In the genomic region with DNA sequence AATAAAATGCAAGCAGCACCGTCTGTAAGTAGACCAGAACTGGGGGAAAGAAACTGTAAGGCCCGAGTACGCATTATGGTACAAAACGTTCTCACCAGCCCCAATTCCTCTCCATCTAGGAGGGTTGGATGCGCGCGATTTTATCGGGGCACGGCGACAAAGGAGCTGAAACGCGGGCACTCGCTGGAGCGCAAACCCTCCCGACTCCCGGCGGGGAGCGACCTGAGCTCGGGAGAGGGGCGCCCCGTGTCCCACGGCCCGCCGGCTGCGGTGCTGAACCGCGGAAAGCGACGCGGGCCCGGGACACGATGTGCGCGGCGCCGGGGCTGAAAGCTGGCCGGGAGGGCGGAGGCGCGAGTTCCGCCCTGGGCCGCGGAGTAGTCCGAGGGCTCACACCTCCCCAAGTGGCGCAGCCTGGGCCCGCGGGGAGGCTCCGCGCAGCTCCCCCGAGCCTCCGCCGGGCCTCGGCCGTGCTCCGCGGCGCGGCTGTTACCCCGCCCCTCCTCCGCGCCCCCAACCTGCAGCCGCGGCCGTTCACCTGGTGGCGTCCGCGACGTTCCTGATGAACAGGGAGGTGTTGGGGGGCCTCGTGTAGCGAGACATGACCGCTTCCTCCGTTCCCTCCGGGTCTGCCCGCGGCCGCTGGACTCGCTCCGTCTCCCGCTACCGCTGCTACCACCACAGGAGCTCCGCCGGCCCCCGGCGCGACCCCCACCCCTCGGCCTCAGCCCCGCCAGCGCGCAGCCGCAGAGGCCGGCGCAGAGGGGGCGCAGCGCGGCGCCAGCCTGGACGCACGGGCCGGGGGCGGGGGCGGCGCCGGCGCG, we compare ENCODE assay signal across 1 cellular context.
TF ChIP-seq lines count a peak whose summit lies in the region.

A gene (minus strand): TSS at position 787 of the 824 bp plus-strand sequence. CDS start 184 bp downstream, at position 603.

TF ChIP-seq in WTC11, 78 proteins besides CTCF, POLR2A, EP300 and RAD21 (continued from another document):
- TF ChIP-seq, protein P1, sequence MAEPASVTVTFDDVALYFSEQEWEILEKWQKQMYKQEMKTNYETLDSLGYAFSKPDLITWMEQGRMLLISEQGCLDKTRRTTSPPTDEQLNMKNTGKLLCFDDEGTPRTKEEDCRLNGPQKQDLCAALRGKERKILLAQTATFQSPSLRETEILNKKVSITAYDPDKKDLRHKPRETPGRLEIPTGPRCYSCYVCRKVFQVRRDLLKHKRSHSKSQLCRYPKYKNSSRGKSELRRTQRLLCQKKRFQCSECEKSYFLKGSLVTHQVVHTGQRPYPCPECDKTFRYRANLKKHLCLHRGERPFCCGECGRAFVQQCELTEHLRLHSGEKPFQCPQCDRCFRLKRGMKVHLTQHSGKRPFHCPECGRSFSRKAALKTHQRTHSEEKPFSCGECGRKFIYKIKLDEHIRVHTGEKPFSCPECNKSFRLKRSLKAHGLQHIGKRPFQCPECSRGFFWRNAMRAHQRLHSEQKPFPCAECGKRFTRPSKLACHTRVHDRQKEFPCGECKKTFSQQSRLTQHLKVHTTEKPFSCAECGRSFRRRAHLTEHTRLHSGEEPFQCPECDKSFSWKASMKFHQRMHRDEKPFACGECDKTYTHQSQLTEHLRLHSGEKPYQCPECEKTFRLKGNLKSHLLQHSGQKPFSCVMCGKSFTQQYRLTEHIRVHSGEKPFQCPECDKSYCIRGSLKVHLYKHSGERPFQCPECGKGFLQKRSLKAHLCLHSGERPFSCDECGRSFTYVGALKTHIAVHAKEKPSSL (CRISPR knock-in tag; conservative IDR thresholded peaks at IDR 0.05), result no peak
- no peak for TF ChIP-seq NR3C1 (CRISPR knock-in tag; conservative IDR thresholded peaks at IDR 0.05; ENCODE audit: low read depth)
- TF ChIP-seq, protein P2, sequence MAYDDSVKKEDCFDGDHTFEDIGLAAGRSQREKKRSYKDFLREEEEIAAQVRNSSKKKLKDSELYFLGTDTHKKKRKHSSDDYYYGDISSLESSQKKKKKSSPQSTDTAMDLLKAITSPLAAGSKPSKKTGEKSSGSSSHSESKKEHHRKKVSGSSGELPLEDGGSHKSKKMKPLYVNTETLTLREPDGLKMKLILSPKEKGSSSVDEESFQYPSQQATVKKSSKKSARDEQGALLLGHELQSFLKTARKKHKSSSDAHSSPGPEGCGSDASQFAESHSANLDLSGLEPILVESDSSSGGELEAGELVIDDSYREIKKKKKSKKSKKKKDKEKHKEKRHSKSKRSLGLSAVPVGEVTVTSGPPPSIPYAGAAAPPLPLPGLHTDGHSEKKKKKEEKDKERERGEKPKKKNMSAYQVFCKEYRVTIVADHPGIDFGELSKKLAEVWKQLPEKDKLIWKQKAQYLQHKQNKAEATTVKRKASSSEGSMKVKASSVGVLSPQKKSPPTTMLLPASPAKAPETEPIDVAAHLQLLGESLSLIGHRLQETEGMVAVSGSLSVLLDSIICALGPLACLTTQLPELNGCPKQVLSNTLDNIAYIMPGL (CRISPR knock-in tag; IDR thresholded peaks at IDR 0.05), result peak; percentile 42; the same call in 1 of the 2 replicates
- TF ChIP-seq JAZF1 (CRISPR knock-in tag; IDR thresholded peaks at IDR 0.05), result no peak
- TF ChIP-seq, protein P3, sequence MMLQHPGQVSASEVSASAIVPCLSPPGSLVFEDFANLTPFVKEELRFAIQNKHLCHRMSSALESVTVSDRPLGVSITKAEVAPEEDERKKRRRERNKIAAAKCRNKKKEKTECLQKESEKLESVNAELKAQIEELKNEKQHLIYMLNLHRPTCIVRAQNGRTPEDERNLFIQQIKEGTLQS (CRISPR knock-in tag; conservative IDR thresholded peaks at IDR 0.05), result no peak
- no peak for TF ChIP-seq MYBL2 (CRISPR knock-in tag; IDR thresholded peaks at IDR 0.05)
- no peak for TF ChIP-seq KAT7 (CRISPR knock-in tag; IDR thresholded peaks at IDR 0.05; ENCODE audit: borderline replicate concordance)
- TF ChIP-seq ZNF263 (CRISPR knock-in tag; IDR thresholded peaks at IDR 0.05; ENCODE audit: low read depth), result 0 out of 2 replicates have a peak, but pooled peaks have one; percentile 19
